In genomic region chr16:84065536-84066132, GRCh38 we compare ENCODE assay signal across 9 cellular contexts. TPM values are rescaled to one million over a fixed set of nuclear protein-coding genes. Genes with fewer than 3 reads are reported as not detected.
DNase-seq lines count a peak whose midpoint lies in the region; FAIRE-seq and TF ChIP-seq lines count a peak whose summit lies in the region.
"Had no signal": no experiment of that assay in that cellular context is flagged by ENCODE, and none has a peak within 500 bp of the region (broad histone marks: within the 10 kb centered on the region; RNA-seq: fewer than 3 reads in every experiment).

No MANE protein-coding gene starts in this region.

- no peaks in the 10 kb centered on the region for H3K9me3 ChIP-seq in adrenal gland (replicated peaks in 1 of 3)

- peak; percentile 8 for FAIRE-seq in GM19239 (lab: Jason Lieb, UNC)

- no peaks in the 10 kb centered on the region for H3K27me3 ChIP-seq in adrenal gland

- intact Hi-C loops in adrenal gland (cut with DNase I): loop anchor here in 1 of 2 donors (10.0 kb wide), 1 partner anchor 241 kb away; no protein-coding TSS in a partner anchor

- no peak overlapping the region for H3K4me3 ChIP-seq in adrenal gland

- peaks cover 0 to 7% of the 10 kb centered on the region in 2 donors for H3K4me1 ChIP-seq in adrenal gland (replicated peaks in 1 of 2)

- peak; percentile 31 to 76 (median 66) for TF ChIP-seq CTCF in adrenal gland (IDR thresholded peaks at IDR 0.05)

- peak; percentile 21 to 27 for DNase-seq in AML-193 (lab: John Stamatoyannopoulos, UW)
- DNase-seq in GM19239 (ENCODE audit: insufficient read length, low spot score): no peak
- peak; percentile 1 for DNase-seq in NCI-H526 treated with DMSO at 0.1 percent for 48 hours (lab: John Stamatoyannopoulos, UW)
- DNase-seq in adrenal gland: peak; percentile 53 to 90 (median 69)
- peak; percentile 63 for DNase-seq in iPS-NIHi7 (ENCODE audit: extremely low spot score)
- DNase-seq in stimulated activated CD4-positive, alpha-beta T cell treated with anti-CD3 and anti-CD28 coated beads, Interleukin-4, amount 100 ng/mL, for 1 hour: peak; percentile 32
- DNase-seq in amniotic stem cell (lab: John Stamatoyannopoulos, UW): no peak
- DNase-seq in GM19240 (ENCODE audit: insufficient read length, low spot score): no peak

- no peak overlapping the region for H3K27ac ChIP-seq in adrenal gland

- 36 to 39% (median 37%) methylated on average over 12 of the region's 12 CpGs for WGBS in adrenal gland, 4 donors

- no peak for TF ChIP-seq POLR2A in adrenal gland (IDR thresholded peaks at IDR 0.05)

- H3K36me3 ChIP-seq in adrenal gland (replicated peaks in 1 of 2): peaks cover 0 to 86% of the 10 kb centered on the region in 2 donors

RNA-seq across cellular contexts. Expression of gene SLC38A8, which starts 23.0 kb away (rescaled TPM):
- 1 to 10 TPM in 1 of 8 donors, under 1 TPM in 2, not detected in 5; 0.55 to 1.1 (median 0.65) TPM for total RNA-seq in adrenal gland
- polyA plus RNA-seq in adrenal gland: under 1 TPM in 2 of 3 donors, not detected in 1; 0.07 to 0.31 TPM
- total RNA-seq: glomerular endothelial cell had no signal

RNA-seq across cellular contexts. Expression of gene MBTPS1, which starts 51.1 kb away (rescaled TPM):
- 100 to 1,000 TPM in 2 of 8 donors, 10 to 100 TPM in 6; 69.0 to 132 (median 88.4) TPM for total RNA-seq in adrenal gland
- 10 to 100 TPM; 61.5 to 71.5 (median 65.3) TPM for polyA plus RNA-seq in adrenal gland

Comparison
In these comparisons a context has a peak if more than half of its experiments do, and no peak if none do; other contexts are left out.
1. DNase-seq: peak in AML-193 (2 of 2), NCI-H526 treated with DMSO at 0.1 percent for 48 hours (single experiment), adrenal gland (7 of 7), iPS-NIHi7 (single experiment) and stimulated activated CD4-positive, alpha-beta T cell treated with anti-CD3 and anti-CD28 coated beads, Interleukin-4, amount 100 ng/mL, for 1 hour (single experiment); none in GM19239 (single experiment), amniotic stem cell (single experiment) and GM19240 (single experiment).